ENCODE assay signal across 8 cellular contexts in genomic region chr10:102225646-102226541, GRCh38. TPM values are rescaled to one million over a fixed set of nuclear protein-coding genes. Genes with fewer than 3 reads are reported as not detected.
DNase-seq lines count a peak whose midpoint lies in the region; ATAC-seq and TF ChIP-seq lines count a peak whose summit lies in the region.

ELOVL3 (plus strand) TSS chr10:102226299; CDS start chr10:102226549, 250 bp downstream.

- peak; percentile 87 for ATAC-seq in HG02642 (IDR thresholded peaks at IDR 0.05; ENCODE audit: poor library complexity, unreplicated experiment)

- H3K27ac ChIP-seq in caudate nucleus (ENCODE audit: low read depth, low read length) (peak within 1 kb of the TSS; percentile 7), smooth muscle cell (ENCODE audit: low read depth) (peak within 1 kb of the TSS; percentile 93)

- TF ChIP-seq CTCF in GM06990 (IDR thresholded peaks at IDR 0.05; ENCODE audit: insufficient read depth, low read length, poor library complexity, severe bottlenecking) (no peak), smooth muscle cell (IDR thresholded peaks at IDR 0.05; ENCODE audit: borderline replicate concordance, insufficient read depth, poor library complexity, severe bottlenecking) (no peak)

- H3K27me3 ChIP-seq in GM06990 (replicated peaks; ENCODE audit: control insufficient read depth, insufficient read depth, low read length) (no peaks in the 10 kb centered on the region), smooth muscle cell (ENCODE audit: low read depth) (peaks cover 19% of the 10 kb centered on the region)

- no peaks in the 10 kb centered on the region for H3F3A ChIP-seq in smooth muscle cell (ENCODE audit: low read depth)

- no peaks in the 10 kb centered on the region for H3K9me3 ChIP-seq in smooth muscle cell (replicated peaks; ENCODE audit: low read depth)

- DNase-seq in GM06990 (ENCODE audit: extremely low read depth, insufficient read length) (peak; percentile 88), NCI-H146 (lab: John Stamatoyannopoulos, UW) (peak; percentile 92), caudate nucleus (lab: John Stamatoyannopoulos, UW) (peak in 60 of 61 donors; percentile 12 to 91 (median 80)), inferior parietal cortex (ENCODE audit: extremely low spot score) (peak; percentile 86), smooth muscle cell (lab: John Stamatoyannopoulos, UW; ENCODE audit: unreplicated experiment) (peak; percentile 72), NCI-H345 treated with DMSO at 0.1 percent for 48 hours (lab: John Stamatoyannopoulos, UW; ENCODE audit: unreplicated experiment) (no peak)
- DNase-seq in activated CD4-positive, CD25-positive, alpha-beta regulatory T cell (lab: John Stamatoyannopoulos, UW): peak; percentile 55 to 64 (median 60)

- H4K20me1 ChIP-seq in smooth muscle cell (ENCODE audit: low read depth): no peaks in the 10 kb centered on the region

- WGBS in smooth muscle cell (ENCODE audit: low lambda C conversion rate): 6% methylated on average over 47 of the region's 47 CpGs

- H3K4me2 ChIP-seq in smooth muscle cell: peak within 1 kb of the TSS; percentile 85

- H3K79me2 ChIP-seq in smooth muscle cell (ENCODE audit: low read depth): no peaks in the 10 kb centered on the region

- peaks cover 8% of the 10 kb centered on the region for H3K4me1 ChIP-seq in smooth muscle cell (ENCODE audit: low read depth)

- no peaks in the 10 kb centered on the region for H3K36me3 ChIP-seq in GM06990 (ENCODE audit: control insufficient read depth, insufficient read depth, low read length)
- H3K36me3 ChIP-seq in smooth muscle cell (ENCODE audit: low read depth): no peaks in the 10 kb centered on the region

- H2AFZ ChIP-seq in smooth muscle cell (ENCODE audit: low read depth): peak within 1 kb of the TSS; percentile 90

- H3K4me3 ChIP-seq in GM06990 (replicated peaks; ENCODE audit: low read depth, low read length) (peak within 1 kb of the TSS; percentile 38), smooth muscle cell (peak within 1 kb of the TSS; percentile 37)

- peak within 1 kb of the TSS; percentile 45 for H3K9ac ChIP-seq in smooth muscle cell (ENCODE audit: low read depth)

RNA-seq across cellular contexts. Expression of gene ELOVL3, which starts in this region (rescaled TPM):
- 0.63 and 1.5 TPM in 2 replicates for total RNA-seq in smooth muscle cell
- 1.1 and 1.2 TPM in 2 replicates for polyA plus RNA-seq in smooth muscle cell
